In the genomic region with DNA sequence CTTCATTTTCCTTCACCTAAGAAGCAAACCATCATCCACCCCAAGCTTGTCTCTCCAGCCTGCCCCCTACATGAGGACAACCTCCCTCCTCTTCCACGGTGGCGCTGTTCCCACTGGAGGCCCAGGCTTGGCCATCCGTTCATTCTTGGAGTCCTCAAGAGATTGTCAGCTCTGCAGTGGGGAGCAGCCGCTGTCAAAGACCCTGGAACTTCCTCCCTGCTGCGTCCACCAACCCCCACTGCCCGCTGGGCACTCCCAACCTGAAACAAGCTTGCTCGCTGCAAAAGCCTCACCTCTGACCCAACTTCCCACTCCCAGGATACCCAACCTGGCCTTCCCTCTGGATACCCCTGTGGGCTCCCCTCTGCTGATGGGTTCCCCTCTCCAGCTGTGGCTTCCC, we compare ENCODE assay signal across 21 cellular contexts. TPM values are rescaled to one million over a fixed set of nuclear protein-coding genes. Genes with fewer than 3 reads are reported as not detected.
DNase-seq lines count a peak whose midpoint lies in the region; ATAC-seq, FAIRE-seq and TF ChIP-seq lines count a peak whose summit lies in the region.
"Had no signal": no experiment of that assay in that cellular context is flagged by ENCODE, and none has a peak within 500 bp of the region (broad histone marks: within the 10 kb centered on the region; RNA-seq: fewer than 3 reads in every experiment).

No MANE protein-coding gene starts in this region.

- TF ChIP-seq CTCF in right atrium auricular region (IDR thresholded peaks at IDR 0.05) (no peak), brain microvascular endothelial cell (IDR thresholded peaks at IDR 0.05; ENCODE audit: low read depth, low read length, missing control alignments) (peak; percentile 21), lower leg skin (IDR thresholded peaks at IDR 0.05) (no peak)

- intact Hi-C loops in Right ventricle myocardium inferior (cut with DNase I) (no loop called here), lower leg skin (cut with DNase I; ENCODE audit: low total_unique reads) (no loop called here)

- no peak overlapping the region for H3K9ac ChIP-seq in neuronal stem cell (ENCODE audit: low read depth, low read length, poor library complexity)
- H3K9ac ChIP-seq in GM23248: no peak overlapping the region

- H3K9me2 ChIP-seq in GM23248 (ENCODE audit: insufficient read depth): no peaks in the 10 kb centered on the region

- in situ Hi-C loops in brain microvascular endothelial cell (cut with HindIII; ENCODE audit: low pct_ligation_motif_present, low sequenced_read_pairs): no loop called here
- in situ Hi-C loops in GM23248 (cut with MboI): no loop called here

- peaks cover 0 to 37% of the 10 kb centered on the region in 2 donors for H3K4me1 ChIP-seq in right atrium auricular region
- H3K4me1 ChIP-seq in neuronal stem cell (ENCODE audit: control insufficient read depth in 2 of 2, insufficient read depth in 1 of 2, low read depth in 1 of 2, low read length in 2 of 2): no peaks in the 10 kb centered on the region
- H3K4me1 ChIP-seq in GM23248 (ENCODE audit: insufficient read depth): no peaks in the 10 kb centered on the region
- H3K4me1 ChIP-seq: A549, SJCRH30 had no signal

- no peaks in the 10 kb centered on the region for H4K20me1 ChIP-seq in GM23248 (ENCODE audit: insufficient read depth)

- no peak overlapping the region for H3K4ac ChIP-seq in neuronal stem cell (ENCODE audit: low read length)

- no peak for FAIRE-seq in GM12892 (lab: Jason Lieb, UNC)
- FAIRE-seq: A549, GM12891, GM18507 had no signal

- no peak overlapping the region for H3K4me2 ChIP-seq in neuronal stem cell (ENCODE audit: insufficient read depth, low read length, poor library complexity, severe bottlenecking)
- no peak overlapping the region for H3K4me2 ChIP-seq in GM23248 (ENCODE audit: unreplicated experiment)
- H3K4me2 ChIP-seq: A549 had no signal

- H3K18ac ChIP-seq in neuronal stem cell (ENCODE audit: low read length): no peak overlapping the region

- no peaks in the 10 kb centered on the region for H3K79me2 ChIP-seq in GM23248 (ENCODE audit: insufficient read depth)

- H2BK5ac ChIP-seq in neuronal stem cell (ENCODE audit: low read length): no peak overlapping the region

- TF ChIP-seq POLR2A in lower leg skin (IDR thresholded peaks at IDR 0.05) (no peak), GM12892 (IDR thresholded peaks at IDR 0.05; ENCODE audit: low read depth, low read length) (no peak)

- H3K4me3 ChIP-seq in right atrium auricular region (no peak overlapping the region), brain microvascular endothelial cell (ENCODE audit: low read depth, low read length) (no peak overlapping the region), neuronal stem cell (ENCODE audit: low read length in 2 of 2) (no peak overlapping the region), lower leg skin (ENCODE audit: low read depth, poor library complexity, severe bottlenecking) (no peak overlapping the region), GM23248 (no peak overlapping the region)
- H3K4me3 ChIP-seq: A549, SJCRH30 had no signal

- H3K14ac ChIP-seq in neuronal stem cell (ENCODE audit: low read length): no peak overlapping the region

- no peaks in the 10 kb centered on the region for H3K27me3 ChIP-seq in right atrium auricular region
- H3K27me3 ChIP-seq in brain microvascular endothelial cell (replicated peaks): no peaks in the 10 kb centered on the region
- H3K27me3 ChIP-seq in neuronal stem cell (ENCODE audit: control insufficient read depth in 3 of 3, insufficient read depth in 3 of 3, low read depth in 1 of 3, low read length in 3 of 3): no peaks in the 10 kb centered on the region
- H3K27me3 ChIP-seq in GM23248 (replicated peaks; ENCODE audit: insufficient read depth): no peaks in the 10 kb centered on the region
- H3K27me3 ChIP-seq: SJCRH30 had no signal

- H2AK5ac ChIP-seq in neuronal stem cell (ENCODE audit: low read depth, low read length): peak overlapping the region; percentile 58

- no peak overlapping the region for H4K8ac ChIP-seq in neuronal stem cell (ENCODE audit: low read depth, low read length)

- no peak overlapping the region for H2BK120ac ChIP-seq in neuronal stem cell (ENCODE audit: low read depth, low read length)

- ATAC-seq in Right ventricle myocardium inferior: no peak
- ATAC-seq in GM19452 (IDR thresholded peaks at IDR 0.05; ENCODE audit: unreplicated experiment): no peak
- ATAC-seq: A549, PC-3 had no signal

- WGBS in neuronal stem cell (ENCODE audit: extremely low coverage in 2 of 2, insufficient read length in 2 of 2, insufficient replicate concordance in 1 of 2), 2 donors: no CpG with 5 or more reads among the region's 7 CpGs
- 84 to 88% methylated on average over 7 of the region's 7 CpGs for WGBS in lower leg skin, 2 donors
- WGBS in GM23248 (ENCODE audit: low coverage in 1 of 2, low lambda C conversion rate in 2 of 2, missing lambda C conversion rate in 2 of 2), 2 experiments: 75% methylated on average over 7 of the region's 7 CpGs

- H3K23ac ChIP-seq in neuronal stem cell (ENCODE audit: low read depth, low read length, poor library complexity): no peak overlapping the region

- DNase-seq in right atrium auricular region (ENCODE audit: low spot score) (no peak), Right ventricle myocardium inferior (ENCODE audit: missing footprints) (no peak), brain microvascular endothelial cell (no peak), neuronal stem cell (ENCODE audit: low spot score) (no peak), lower leg skin (ENCODE audit: low spot score in 2 of 2) (no peak), GM12892 (ENCODE audit: insufficient read length) (no peak), GM23248 (no peak)
- DNase-seq: CD8-positive, alpha-beta memory T cell; H9; Karpas-422; NCI-H1417 treated with DMSO at 0.1 percent for 48 hours; NCI-H226; NCI-H524; PC-3; SJCRH30 had no signal

- no peak overlapping the region for H4K91ac ChIP-seq in neuronal stem cell (ENCODE audit: low read depth, low read length, poor library complexity)

- H2AFZ ChIP-seq in neuronal stem cell (ENCODE audit: low read length) (no peak overlapping the region), GM23248 (no peak overlapping the region)

- H2BK15ac ChIP-seq in neuronal stem cell (ENCODE audit: low read length): no peak overlapping the region

- no peaks in the 10 kb centered on the region for H3F3A ChIP-seq in GM23248 (ENCODE audit: insufficient read depth)

- no peaks in the 10 kb centered on the region for H3K36me3 ChIP-seq in right atrium auricular region
- no peaks in the 10 kb centered on the region for H3K36me3 ChIP-seq in brain microvascular endothelial cell (replicated peaks)
- H3K36me3 ChIP-seq in neuronal stem cell (replicated peaks in 1 of 2; ENCODE audit: control insufficient read depth in 2 of 2, insufficient read depth in 2 of 2, low read length in 2 of 2): no peaks in the 10 kb centered on the region
- no peaks in the 10 kb centered on the region for H3K36me3 ChIP-seq in GM23248 (ENCODE audit: low read depth)
- H3K36me3 ChIP-seq: SJCRH30 had no signal

- H2BK12ac ChIP-seq in neuronal stem cell (ENCODE audit: low read length): no peak overlapping the region

- no peaks in the 10 kb centered on the region for H3K79me1 ChIP-seq in neuronal stem cell (ENCODE audit: low read depth, low read length)

- no peaks in the 10 kb centered on the region for H3K9me3 ChIP-seq in right atrium auricular region
- H3K9me3 ChIP-seq in neuronal stem cell (replicated peaks in 1 of 2; ENCODE audit: control insufficient read depth in 2 of 2, insufficient read depth in 1 of 2, low read depth in 1 of 2, low read length in 2 of 2): no peaks in the 10 kb centered on the region
- H3K9me3 ChIP-seq in GM23248 (ENCODE audit: low read depth): no peaks in the 10 kb centered on the region
- H3K9me3 ChIP-seq: A549, SJCRH30 had no signal

- H3K27ac ChIP-seq in right atrium auricular region: peak overlapping the region; percentile 54 to 56
- H3K27ac ChIP-seq in brain microvascular endothelial cell: no peak overlapping the region
- no peak overlapping the region for H3K27ac ChIP-seq in neuronal stem cell (replicated peaks; ENCODE audit: low read length)
- no peak overlapping the region for H3K27ac ChIP-seq in GM23248
- H3K27ac ChIP-seq: A549, HL-60, RWPE1, SJCRH30 had no signal

RNA-seq across cellular contexts. Expression of gene CD81, which starts 10.4 kb away (rescaled TPM):
- total RNA-seq in right atrium auricular region (100 to 1,000 TPM; 433 to 528 TPM), Right ventricle myocardium inferior (531 TPM), lower leg skin (100 to 1,000 TPM; 189 to 337 (median 250) TPM)
- polyA plus RNA-seq in neuronal stem cell (2013, experiment 1 of 2): 200 TPM
- polyA plus RNA-seq in neuronal stem cell (2013, experiment 2 of 2): 195 TPM
- polyA plus RNA-seq in GM12892 (2012; ENCODE audit: missing spikeins): 121 TPM
- 363 and 434 TPM in 2 replicates for total RNA-seq in GM23248 (2014; rRNA removed; shearing (Covaris generic))
- 66.8 and 67.6 TPM in 2 replicates for polyA plus RNA-seq in GM23248 (2016; fragmentation: Nextera tagmentation; extraction: Ambion mirVana)

RNA-seq across cellular contexts. Expression of gene TSSC4, which starts 33.8 kb away (rescaled TPM):
- total RNA-seq in right atrium auricular region (10 to 100 TPM; 26.7 to 40.3 TPM), Right ventricle myocardium inferior (31.4 TPM), lower leg skin (10 to 100 TPM; 45.6 to 58.7 (median 55.8) TPM)
- polyA plus RNA-seq in neuronal stem cell (2013, experiment 1 of 2): 50.8 TPM
- 54.1 TPM for polyA plus RNA-seq in neuronal stem cell (2013, experiment 2 of 2)
- 10.4 TPM for polyA plus RNA-seq in GM12892 (2012; ENCODE audit: missing spikeins)
- 44.4 and 50.3 TPM in 2 replicates for total RNA-seq in GM23248 (2014; rRNA removed; shearing (Covaris generic))
- 61.8 and 69.8 TPM in 2 replicates for polyA plus RNA-seq in GM23248 (2016; fragmentation: Nextera tagmentation; extraction: Ambion mirVana)

Comparison
In these comparisons a context has a peak if more than half of its experiments do, and no peak if none do; other contexts are left out.
1. H3K27ac ChIP-seq: peak in right atrium auricular region (2 of 2); none in brain microvascular endothelial cell (single experiment), neuronal stem cell (single experiment) and GM23248 (single experiment).